Comparison of ENCODE assay signal across 19 cellular contexts in the genomic region with DNA sequence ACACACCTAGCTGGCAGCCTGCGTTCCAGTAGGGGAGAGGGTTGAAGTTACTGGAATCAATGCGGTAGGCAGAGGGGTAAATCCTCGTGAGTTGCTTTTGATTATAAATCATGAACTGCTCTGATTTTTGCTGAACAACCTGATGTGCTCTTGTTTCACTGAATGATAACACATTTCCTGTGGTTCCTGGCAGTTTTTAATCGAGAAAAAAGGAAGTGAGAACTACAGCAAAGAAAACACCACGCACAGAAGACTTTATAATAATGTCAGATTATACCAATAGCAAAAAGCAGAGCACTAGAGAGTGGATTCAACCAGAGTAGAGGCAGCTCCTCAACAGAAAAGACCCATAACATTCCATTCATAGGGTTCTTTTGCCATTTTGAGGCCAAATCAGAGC.
DNase-seq lines count a peak whose midpoint lies in the region; ATAC-seq and TF ChIP-seq lines count a peak whose summit lies in the region.
"Had no signal": no experiment of that assay in that cellular context is flagged by ENCODE, and none has a peak within 500 bp of the region (broad histone marks: within the 10 kb centered on the region; RNA-seq: fewer than 3 reads in every experiment).

No MANE protein-coding gene starts in this region.

- no peaks in the 10 kb centered on the region for H3K9me3 Mint-ChIP-seq in activated T-cell treated with anti-CD3 and anti-CD28 coated beads, Interleukin-2, amount 50 U/mL, for 4 hours
- H3K9me3 Mint-ChIP-seq: activated CD4-positive, alpha-beta memory T cell treated with anti-CD3 and anti-CD28 coated beads for 36 hours; GM23338 had no signal

- H3K79me2 ChIP-seq in OCI-LY7 (ENCODE audit: insufficient read depth, low read depth, low read length) = no peaks in the 10 kb centered on the region

- peak overlapping the region; percentile 82; the same call in 1 of the 2 replicates for H2AFZ ChIP-seq in OCI-LY7 (ENCODE audit: low read length)
- H2AFZ ChIP-seq: GM23338 had no signal

- TF ChIP-seq CTCF in GM13977 (IDR thresholded peaks at IDR 0.05; ENCODE audit: extremely low read depth, insufficient read depth, missing control alignments) (no peak), OCI-LY7 (conservative IDR thresholded peaks at IDR 0.05; ENCODE audit: low read length) (no peak)

- no peaks in the 10 kb centered on the region for H3K9me2 ChIP-seq in OCI-LY7 (ENCODE audit: insufficient read depth, low read length)

- no peak overlapping the region for H3K4me3 Mint-ChIP-seq in activated T-cell treated with anti-CD3 and anti-CD28 coated beads, Interleukin-2, amount 50 U/mL, for 4 hours
- H3K4me3 Mint-ChIP-seq: activated CD4-positive, alpha-beta memory T cell treated with anti-CD3 and anti-CD28 coated beads for 36 hours; GM23338 had no signal

- intact Hi-C loops in OCI-LY7 (cut with micrococcal nuclease; ENCODE audit: unreplicated experiment) = no loop called here

- no peaks in the 10 kb centered on the region for H3K36me3 ChIP-seq in OCI-LY7 (ENCODE audit: insufficient read depth, low read length)
- H3K36me3 ChIP-seq: lower lobe of right lung had no signal

- H3K4me1 Mint-ChIP-seq in activated T-cell treated with anti-CD3 and anti-CD28 coated beads, Interleukin-2, amount 50 U/mL, for 4 hours (ENCODE audit: low read depth) = peaks cover 2% of the 10 kb centered on the region

- CTCF ChIA-PET in OCI-LY7 (lab: Charles Lee; ENCODE audit: unreplicated experiment) = no interaction called here

- no peaks in the 10 kb centered on the region for H3K36me3 Mint-ChIP-seq in activated T-cell treated with anti-CD3 and anti-CD28 coated beads, Interleukin-2, amount 50 U/mL, for 4 hours (ENCODE audit: insufficient read depth)
- H3K36me3 Mint-ChIP-seq: activated CD4-positive, alpha-beta memory T cell treated with anti-CD3 and anti-CD28 coated beads for 36 hours had no signal

- POLR2A ChIA-PET in OCI-LY7 (lab: Charles Lee) = interaction anchor here (0.7 to 0.9 kb wide), 2 partner anchors 8 to 26 kb away, joined by 3 read pairs; no protein-coding TSS in a partner anchor

- peak overlapping the region; percentile 54 for H3K4me2 ChIP-seq in OCI-LY7 (ENCODE audit: low read length)
- H3K4me2 ChIP-seq: GM23338 had no signal

- H3K27me3 Mint-ChIP-seq in activated T-cell treated with anti-CD3 and anti-CD28 coated beads, Interleukin-2, amount 50 U/mL, for 4 hours (ENCODE audit: low read depth) = no peaks in the 10 kb centered on the region
- H3K27me3 Mint-ChIP-seq: activated CD4-positive, alpha-beta memory T cell treated with anti-CD3 and anti-CD28 coated beads for 36 hours had no signal

- ATAC-seq in GM19468 (IDR thresholded peaks at IDR 0.05; ENCODE audit: extremely low read depth, unreplicated experiment) (peak; percentile 23), HG03175 (IDR thresholded peaks at IDR 0.05; ENCODE audit: unreplicated experiment) (peak; percentile 61), HG03039 (IDR thresholded peaks at IDR 0.05; ENCODE audit: unreplicated experiment) (no peak)
- no peak for ATAC-seq in activated T-cell treated with anti-CD3 and anti-CD28 coated beads, Interleukin-2, amount 50 U/mL, for 4 hours
- ATAC-seq: body of pancreas, GM23338, lower lobe of right lung, right cardiac atrium, Right ventricle myocardium inferior had no signal

- H3K27ac ChIP-seq in OCI-LY7 (ENCODE audit: low read depth, low read length, poor library complexity, severe bottlenecking) = peak overlapping the region; percentile 30
- H3K27ac ChIP-seq: body of pancreas, lower lobe of right lung had no signal

- H3K4me1 ChIP-seq in OCI-LY7 (ENCODE audit: insufficient read depth, low read length, poor library complexity, severe bottlenecking) = peaks cover 12% of the 10 kb centered on the region
- H3K4me1 ChIP-seq: body of pancreas, lower lobe of right lung had no signal

- no TSS peak for BruUV-seq in OCI-LY7 (replicated peaks; lab: Mats Ljungman, UMichigan)

- in situ Hi-C loops in GM13977 (cut with MboI; ENCODE audit: low pct_unique_long_range_greater_than_20kb, low sequenced_read_pairs, unreplicated experiment) = no loop called here

- peak; percentile 9 for DNase-seq in GM13977 (ENCODE audit: low spot score)
- peak; percentile 68 for DNase-seq in OCI-LY7 (ENCODE audit: low spot score)
- no peak for DNase-seq in activated T-cell treated with anti-CD3 and anti-CD28 coated beads, Interleukin-2, amount 50 U/mL, for 4 hours
- no peak for DNase-seq in GM19238 (ENCODE audit: insufficient read length, low spot score)
- DNase-seq in NCI-H187 treated with DMSO at 0.1 percent for 48 hours (lab: John Stamatoyannopoulos, UW) = no peak
- DNase-seq: activated CD4-positive, alpha-beta memory T cell treated with anti-CD3 and anti-CD28 coated beads for 36 hours; activated gamma-delta T cell; body of pancreas; lower lobe of right lung; NCI-H1436 treated with DMSO at 0.1 percent for 48 hours; NCI-H510A; right cardiac atrium; stimulated activated CD4-positive, alpha-beta T cell treated with anti-CD3 and anti-CD28 coated beads, Interleukin-4, amount 100 ng/mL, for 1 hour; T1000 had no signal

- no peak overlapping the region for H3K4me3 ChIP-seq in OCI-LY7 (ENCODE audit: low read depth, low read length, poor library complexity, severe bottlenecking)
- H3K4me3 ChIP-seq: body of pancreas, GM23338, lower lobe of right lung had no signal

- no peaks in the 10 kb centered on the region for H3K9me3 ChIP-seq in OCI-LY7 (ENCODE audit: low read length)
- H3K9me3 ChIP-seq: body of pancreas, lower lobe of right lung had no signal

- H4K20me1 ChIP-seq in OCI-LY7 (ENCODE audit: insufficient read depth, low read length) = no peaks in the 10 kb centered on the region

Comparison
In these comparisons a context has a peak if more than half of its experiments do, and no peak if none do; other contexts are left out.
1. DNase-seq: peak in GM13977 (single experiment) and OCI-LY7 (single experiment); none in activated T-cell treated with anti-CD3 and anti-CD28 coated beads, Interleukin-2, amount 50 U/mL, for 4 hours (single experiment), GM19238 (single experiment) and NCI-H187 treated with DMSO at 0.1 percent for 48 hours (single experiment).
2. ATAC-seq: peak in GM19468 (single experiment) and HG03175 (single experiment); none in activated T-cell treated with anti-CD3 and anti-CD28 coated beads, Interleukin-2, amount 50 U/mL, for 4 hours (0 of 2) and HG03039 (single experiment).